29 cellular contexts compared by ENCODE assay signal in the genomic region with DNA sequence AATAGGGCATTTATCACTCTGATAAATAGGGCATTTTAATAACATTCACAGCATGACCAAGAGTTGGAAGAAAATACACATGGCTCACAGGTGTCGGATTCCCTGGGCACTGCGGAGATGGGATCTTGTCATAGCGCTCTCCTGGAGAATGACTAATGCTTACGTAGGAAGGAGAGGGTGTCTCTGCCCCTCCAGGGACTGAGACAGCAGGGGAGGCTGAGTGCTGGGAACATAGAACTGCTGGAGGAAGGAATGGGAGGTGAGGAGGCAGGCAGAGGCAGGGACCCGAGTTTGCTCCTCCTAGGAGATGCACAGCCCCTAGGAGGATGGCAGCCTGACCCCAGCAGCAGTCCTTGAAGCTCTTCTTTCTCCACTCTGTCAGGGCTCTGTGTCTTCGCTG.
DNase-seq lines count a peak whose midpoint lies in the region.
"Had no signal": no experiment of that assay in that cellular context is flagged by ENCODE, and none has a peak within 500 bp of the region (broad histone marks: within the 10 kb centered on the region; RNA-seq: fewer than 3 reads in every experiment).

No MANE protein-coding gene starts in this region.

- peak; percentile 13 for DNase-seq in NCI-H2107 treated with DMSO at 0.1 percent for 48 hours (lab: John Stamatoyannopoulos, UW; ENCODE audit: unreplicated experiment)
- no peak for DNase-seq in NCI-H2107 (lab: John Stamatoyannopoulos, UW)
- peak; percentile 80 for DNase-seq in NCI-H69 (lab: John Stamatoyannopoulos, UW)
- DNase-seq in iPS-NIHi11 (ENCODE audit: low spot score) = peak; percentile 11
- peak; percentile 22 for DNase-seq in superior temporal gyrus (ENCODE audit: extremely low spot score)
- DNase-seq in effector CD8-positive, alpha-beta T cell (lab: John Stamatoyannopoulos, UW) = no peak
- no peak for DNase-seq in NCI-H1105 treated with DMSO at 0.1 percent for 48 hours (lab: John Stamatoyannopoulos, UW)
- DNase-seq in SKM-1 treated with dmso at 0.1 percent for 144 hours (lab: John Stamatoyannopoulos, UW; ENCODE audit: unreplicated experiment) = no peak
- DNase-seq: activated CD4-positive, CD25-positive, alpha-beta regulatory T cell treated with anti-CD3 and anti-CD28 coated beads, Interleukin-2, amount 50 U/mL, for 72 hours; activated CD8-positive, alpha-beta memory T cell treated with anti-CD3 and anti-CD28 coated beads, Interleukin-2, amount 50 U/mL, for 48 hours; activated CD8-positive, alpha-beta T cell treated with anti-CD3 and anti-CD28 coated beads for 36 hours; activated naive CD4-positive, alpha-beta T cell treated with Interleukin-2 at 50 U/mL for 16 hours; CD4-positive, CD25-positive, alpha-beta regulatory T cell; dermis blood vessel endothelial cell; EL; esophagus squamous epithelium; foreskin keratinocyte; heart right ventricle; KBM-7; left cardiac atrium; mammary epithelial cell; MG63; NCI-H2081 treated with DMSO at 0.1 percent for 48 hours; NCI-H446 treated with DMSO at 0.1 percent for 48 hours; NK-92 treated with Interleukin-12 subunit alpha and Interleukin-12 subunit beta, amount 100 ng/mL, for 24 hours; ovary; SK-N-SH; stimulated activated naive B cell treated with anti-CD40 and anti-IgM and Interleukin-4, amounts not matched to agents 10 μg/mL and 1 μg/mL and 100 μg/mL, for 72 hours; upper lobe of right lung had no signal

Comparison
In these comparisons a context has a peak if more than half of its experiments do, and no peak if none do; other contexts are left out.
1. DNase-seq: peak in NCI-H2107 treated with DMSO at 0.1 percent for 48 hours (single experiment), NCI-H69 (single experiment), iPS-NIHi11 (single experiment) and superior temporal gyrus (single experiment); none in NCI-H2107 (single experiment), effector CD8-positive, alpha-beta T cell (single experiment), NCI-H1105 treated with DMSO at 0.1 percent for 48 hours (single experiment) and SKM-1 treated with dmso at 0.1 percent for 144 hours (single experiment).